8 cellular contexts compared by ENCODE assay signal in genomic region chr3:94062513-94063404, GRCh38. TPM values are rescaled to one million over a fixed set of nuclear protein-coding genes. Genes with fewer than 3 reads are reported as not detected.
DNase-seq lines count a peak whose midpoint lies in the region; ATAC-seq and TF ChIP-seq lines count a peak whose summit lies in the region.

DHFR2 (minus strand) TSS chr3:94062916; CDS start chr3:94061511, 1,405 bp downstream.
NSUN3 (plus strand) TSS chr3:94063061; CDS start chr3:94063127, 66 bp downstream.

- intact Hi-C loops in prostate gland (cut with DNase I) = no loop called here

- H3K4me3 ChIP-seq in right atrium auricular region (peak within 1 kb of the TSS; percentile 66 to 73), prostate gland (peak within 1 kb of the TSS; percentile 49 to 62), urinary bladder (ENCODE audit: low read depth, low read length) (peak within 1 kb of the TSS; percentile 58)

- H3K9me3 ChIP-seq in right atrium auricular region = no peaks in the 10 kb centered on the region
- no peaks in the 10 kb centered on the region for H3K9me3 ChIP-seq in prostate gland

- H3K4me1 ChIP-seq in right atrium auricular region = peaks cover 0 to 18% of the 10 kb centered on the region in 2 donors
- no peaks in the 10 kb centered on the region for H3K4me1 ChIP-seq in prostate gland (replicated peaks)
- H3K4me1 ChIP-seq in urinary bladder (ENCODE audit: insufficient read depth) = no peaks in the 10 kb centered on the region

- H3K36me3 ChIP-seq in right atrium auricular region (peaks cover 4% of the 10 kb centered on the region), prostate gland (peaks cover 0 to 4% of the 10 kb centered on the region in 2 donors), urinary bladder (ENCODE audit: insufficient read depth) (no peaks in the 10 kb centered on the region)

- ATAC-seq in GM18502 (IDR thresholded peaks at IDR 0.05; ENCODE audit: poor library complexity, unreplicated experiment) (peak; percentile 93), HG02943 (IDR thresholded peaks at IDR 0.05; ENCODE audit: low read depth, unreplicated experiment) (peak; percentile 93)

- H3K27ac ChIP-seq in angular gyrus (ENCODE audit: low read depth, low read length) (peak within 1 kb of the TSS; percentile 72), right atrium auricular region (peak within 1 kb of the TSS; percentile 90 to 91), prostate gland (peak within 1 kb of the TSS; percentile 89), urinary bladder (ENCODE audit: low read depth) (peak within 1 kb of the TSS; percentile 87)

- TF ChIP-seq CTCF in right atrium auricular region (IDR thresholded peaks at IDR 0.05) (no peak), prostate gland (IDR thresholded peaks at IDR 0.05) (no peak)

- TF ChIP-seq POLR2A in prostate gland (IDR thresholded peaks at IDR 0.05) = peak; percentile 37

- H3K27me3 ChIP-seq in right atrium auricular region (no peaks in the 10 kb centered on the region), prostate gland (replicated peaks; ENCODE audit: insufficient read depth) (no peaks in the 10 kb centered on the region)

- DNase-seq in NCI-H187 (lab: John Stamatoyannopoulos, UW) = peak; percentile 75 to 85
- peak; percentile 55 to 95 (median 75) for DNase-seq in T-helper 2 cell
- DNase-seq in right atrium auricular region (ENCODE audit: low spot score) = peak; percentile 96
- peak; percentile 92 for DNase-seq in prostate gland (ENCODE audit: low spot score)

- WGBS in prostate gland = under 1% methylated on average over 52 of the region's 52 CpGs
- under 1% methylated on average over 52 of the region's 52 CpGs for WGBS in urinary bladder

RNA-seq across cellular contexts. Expression of gene DHFR2, which starts in this region (rescaled TPM):
- 1 to 10 TPM; 3.2 to 3.6 TPM for total RNA-seq in right atrium auricular region
- 1 to 10 TPM; 7.6 to 7.8 TPM for total RNA-seq in prostate gland
- total RNA-seq in urinary bladder = 9.5 TPM
- 8.0 TPM for polyA plus RNA-seq in urinary bladder

RNA-seq across cellular contexts. Expression of gene NSUN3, which starts in this region (rescaled TPM):
- total RNA-seq in right atrium auricular region = 1 to 10 TPM; 6.1 to 6.6 TPM
- total RNA-seq in prostate gland = 10 to 100 TPM in 1 of 2 donors, 1 to 10 TPM in 1; 9.2 to 12.2 TPM
- total RNA-seq in urinary bladder = 41.4 TPM
- 7.1 TPM for polyA plus RNA-seq in urinary bladder

Comparison
In these comparisons a context has a peak if more than half of its experiments do, and no peak if none do; other contexts are left out.
1. Peak in every context shown above with its lines: DNase-seq, ATAC-seq, H3K4me3 ChIP-seq and H3K27ac ChIP-seq.